8 cellular contexts compared by ENCODE assay signal in the genomic region with DNA sequence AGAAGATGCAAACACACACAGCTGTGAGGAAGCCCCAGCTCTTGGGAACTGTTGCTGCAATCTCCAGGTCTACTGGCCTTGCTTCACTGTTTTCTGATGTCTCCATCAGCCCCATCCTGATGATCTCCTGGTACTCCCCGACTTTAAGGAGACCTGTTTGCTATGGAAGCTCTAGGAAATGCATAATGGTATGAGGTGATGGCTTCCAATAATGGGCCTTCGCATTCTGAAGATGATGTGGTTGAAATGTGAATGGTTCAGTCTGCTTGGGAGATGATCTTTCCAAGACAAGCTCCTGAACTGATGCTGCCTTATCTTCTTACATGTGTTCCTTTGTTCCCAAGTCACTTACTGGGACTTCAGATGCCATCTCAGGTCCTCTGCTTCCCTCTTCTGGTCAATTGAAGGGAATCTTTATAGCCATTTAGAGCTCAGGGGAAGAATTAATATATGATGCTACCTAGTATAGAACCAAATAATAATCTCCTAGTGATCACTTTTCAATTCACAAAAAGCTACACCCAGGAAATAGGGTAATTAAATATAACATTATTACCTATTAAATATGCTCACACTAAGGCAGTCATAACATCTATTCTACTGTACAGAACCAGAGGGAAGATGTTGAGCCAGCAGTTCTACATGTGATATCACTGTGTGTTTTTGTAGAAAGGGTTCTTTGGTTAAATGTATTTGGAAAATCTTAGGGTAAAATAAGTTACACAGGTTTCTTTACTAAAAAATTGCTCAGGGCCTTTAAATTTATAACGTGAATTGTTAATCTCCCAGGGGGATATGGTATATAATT.
DNase-seq lines count a peak whose midpoint lies in the region; ATAC-seq and FAIRE-seq lines count a peak whose summit lies in the region.

No MANE protein-coding gene starts in this region.

- peak; percentile 72 for DNase-seq in ELR (ENCODE audit: low read depth)
- DNase-seq in NCI-H1105 (lab: John Stamatoyannopoulos, UW), result peak; percentile 46
- peak; percentile 45 for DNase-seq in SKM-1 treated with dmso at 0.1 percent for 144 hours (lab: John Stamatoyannopoulos, UW; ENCODE audit: unreplicated experiment)
- DNase-seq in frontal cortex (ENCODE audit: low spot score in 2 of 2), result peak in 1 of 2 donors; percentile 54
- DNase-seq in renal cortical epithelial cell (ENCODE audit: low read depth), result peak; percentile 84

- peak; percentile 36 for FAIRE-seq in frontal cortex (lab: Jason Lieb, UNC)

- ATAC-seq in HG03039 (IDR thresholded peaks at IDR 0.05; ENCODE audit: unreplicated experiment), result no peak
- no peak for ATAC-seq in GM19395 (IDR thresholded peaks at IDR 0.05; ENCODE audit: unreplicated experiment)
- ATAC-seq in HG02884 (IDR thresholded peaks at IDR 0.05; ENCODE audit: unreplicated experiment), result no peak
